In the genomic region with DNA sequence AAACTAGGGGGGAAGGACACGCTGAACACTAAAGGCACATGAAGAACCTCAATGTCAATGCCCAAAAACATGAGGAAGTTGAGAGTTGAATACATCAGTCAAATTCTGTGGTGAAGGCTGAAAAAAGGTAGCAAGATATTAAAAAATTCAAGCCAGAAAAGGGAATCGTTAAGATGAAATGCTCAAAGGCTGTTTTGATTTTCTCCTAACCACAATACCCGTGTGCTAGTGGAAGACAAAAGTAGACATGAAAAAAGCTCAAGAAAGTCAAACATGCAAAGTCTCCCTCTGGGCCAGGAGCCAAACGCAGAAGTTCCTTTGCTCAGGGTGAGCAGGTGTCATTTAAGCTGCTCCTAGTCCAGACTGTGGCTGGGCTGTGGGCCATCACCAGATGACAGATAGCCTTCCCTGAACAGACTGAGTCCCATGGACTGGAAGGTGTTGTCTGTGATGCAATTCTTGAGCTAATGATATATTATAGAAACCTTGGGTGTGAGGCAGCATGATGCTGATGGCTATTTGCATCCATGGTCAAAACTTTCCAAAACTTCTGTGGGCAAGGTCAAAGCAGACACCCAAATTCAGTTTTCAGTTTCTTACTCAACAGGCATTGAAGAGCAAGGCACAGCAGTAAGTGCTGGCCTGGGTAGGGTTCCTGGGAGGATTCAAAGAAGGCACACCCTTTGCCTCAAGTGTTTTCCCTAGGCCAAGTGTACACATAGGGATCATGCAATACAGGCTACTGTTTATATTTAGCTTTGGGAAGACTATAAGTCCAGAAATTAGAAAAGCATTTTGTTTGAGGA, we compare ENCODE assay signal across 10 cellular contexts.
DNase-seq lines count a peak whose midpoint lies in the region; ATAC-seq and TF ChIP-seq lines count a peak whose summit lies in the region.
"Had no signal": no experiment of that assay in that cellular context is flagged by ENCODE, and none has a peak within 500 bp of the region (broad histone marks: within the 10 kb centered on the region; RNA-seq: fewer than 3 reads in every experiment).

No MANE protein-coding gene starts in this region.

- no peak for TF ChIP-seq CTCF in MM.1S (IDR thresholded peaks at IDR 0.05; ENCODE audit: low read length)

- no peak overlapping the region for H3K9ac ChIP-seq in MM.1S (ENCODE audit: low read length)
- H3K9ac ChIP-seq: neural progenitor cell had no signal

- in situ Hi-C loops in G401 (cut with HindIII; ENCODE audit: low sequenced_read_pairs) = no loop called here

- H3K4me1 ChIP-seq in MM.1S (ENCODE audit: low read length) = no peaks in the 10 kb centered on the region

- no peak overlapping the region for H2AFZ ChIP-seq in MM.1S (ENCODE audit: low read length)
- H2AFZ ChIP-seq: neural progenitor cell had no signal

- no peaks in the 10 kb centered on the region for H3K9me3 ChIP-seq in MM.1S (replicated peaks; ENCODE audit: insufficient read depth, low read length)

- no peak overlapping the region for H3K4me3 Mint-ChIP-seq in stimulated activated effector memory CD8-positive, alpha-beta T cell treated with anti-CD3 and anti-CD28 coated beads, Interleukin-12 subunit alpha, Interleukin-12 subunit beta, amount 100 ng/mL, for 72 hours
- H3K4me3 Mint-ChIP-seq: neural progenitor cell had no signal

- no peaks in the 10 kb centered on the region for H3K36me3 ChIP-seq in MM.1S (replicated peaks; ENCODE audit: insufficient read depth, low read length)
- H3K36me3 ChIP-seq: neural progenitor cell had no signal

- no peaks in the 10 kb centered on the region for H3K4me1 Mint-ChIP-seq in stimulated activated effector memory CD8-positive, alpha-beta T cell treated with anti-CD3 and anti-CD28 coated beads, Interleukin-12 subunit alpha, Interleukin-12 subunit beta, amount 100 ng/mL, for 72 hours

- H3K27ac ChIP-seq in MM.1S (ENCODE audit: low read length) = no peak overlapping the region
- H3K27ac ChIP-seq: neural progenitor cell had no signal

- H3F3A ChIP-seq in MM.1S (ENCODE audit: insufficient read depth, low read length) = no peaks in the 10 kb centered on the region

- H3K9me2 ChIP-seq in MM.1S (replicated peaks; ENCODE audit: insufficient read depth, low read length) = no peaks in the 10 kb centered on the region

- no peaks in the 10 kb centered on the region for H3K27me3 ChIP-seq in MM.1S (replicated peaks; ENCODE audit: insufficient read depth, low read length)
- H3K27me3 ChIP-seq: neural progenitor cell had no signal

- no peaks in the 10 kb centered on the region for H3K79me2 ChIP-seq in MM.1S (ENCODE audit: low read length)

- no peak overlapping the region for H3K4me3 ChIP-seq in MM.1S (ENCODE audit: low read length)
- H3K4me3 ChIP-seq: neural progenitor cell had no signal

- H3K27ac Mint-ChIP-seq in stimulated activated effector memory CD8-positive, alpha-beta T cell treated with anti-CD3 and anti-CD28 coated beads, Interleukin-12 subunit alpha, Interleukin-12 subunit beta, amount 100 ng/mL, for 72 hours = no peak overlapping the region
- H3K27ac Mint-ChIP-seq: neural progenitor cell had no signal

- H4K20me1 ChIP-seq in MM.1S (ENCODE audit: insufficient read depth, low read length) = no peaks in the 10 kb centered on the region

- ATAC-seq in GM19397 (IDR thresholded peaks at IDR 0.05; ENCODE audit: unreplicated experiment) = peak; percentile 93
- peak; percentile 71 for ATAC-seq in HG02938 (IDR thresholded peaks at IDR 0.05; ENCODE audit: unreplicated experiment)
- no peak for ATAC-seq in stimulated activated effector memory CD8-positive, alpha-beta T cell treated with anti-CD3 and anti-CD28 coated beads, Interleukin-12 subunit alpha, Interleukin-12 subunit beta, amount 100 ng/mL, for 72 hours

- no peaks in the 10 kb centered on the region for H3K9me3 Mint-ChIP-seq in stimulated activated effector memory CD8-positive, alpha-beta T cell treated with anti-CD3 and anti-CD28 coated beads, Interleukin-12 subunit alpha, Interleukin-12 subunit beta, amount 100 ng/mL, for 72 hours

- H3K4me2 ChIP-seq in MM.1S (ENCODE audit: low read depth, low read length) = no peak overlapping the region
- H3K4me2 ChIP-seq: neural progenitor cell had no signal

- DNase-seq in G401 (ENCODE audit: low spot score) = peak; percentile 53
- peak; percentile 94 for DNase-seq in NAMALWA (ENCODE audit: low spot score)
- no peak for DNase-seq in NCI-H526 treated with DMSO at 0.1 percent for 48 hours (lab: John Stamatoyannopoulos, UW)
- DNase-seq in stimulated activated effector memory CD8-positive, alpha-beta T cell treated with anti-CD3 and anti-CD28 coated beads, Interleukin-12 subunit alpha, Interleukin-12 subunit beta, amount 100 ng/mL, for 72 hours (ENCODE audit: low spot score in 2 of 2) = no peak
- DNase-seq in MM.1S = no peak
- no peak for DNase-seq in stimulated activated naive CD4-positive, alpha-beta T cell (lab: John Stamatoyannopoulos, UW)
- DNase-seq: stimulated activated CD4-positive, alpha-beta T cell treated with anti-CD3 and anti-CD28 coated beads, Interleukin-4, amount 100 ng/mL, for 4 hours had no signal

- H3K36me3 Mint-ChIP-seq in stimulated activated effector memory CD8-positive, alpha-beta T cell treated with anti-CD3 and anti-CD28 coated beads, Interleukin-12 subunit alpha, Interleukin-12 subunit beta, amount 100 ng/mL, for 72 hours = no peaks in the 10 kb centered on the region
- H3K36me3 Mint-ChIP-seq: neural progenitor cell had no signal

Comparison
In these comparisons a context has a peak if more than half of its experiments do, and no peak if none do; other contexts are left out.
1. DNase-seq: peak in G401 (single experiment) and NAMALWA (single experiment); none in NCI-H526 treated with DMSO at 0.1 percent for 48 hours (single experiment), stimulated activated effector memory CD8-positive, alpha-beta T cell treated with anti-CD3 and anti-CD28 coated beads, Interleukin-12 subunit alpha, Interleukin-12 subunit beta, amount 100 ng/mL, for 72 hours (0 of 2), MM.1S (single experiment) and stimulated activated naive CD4-positive, alpha-beta T cell (0 of 6).